10 cellular contexts compared by ENCODE assay signal in genomic region chr1:227428803-227429202, GRCh38.
A peak's percentile ranks its signal among the peaks of the same experiment; 100 is the strongest.
DNase-seq lines count a peak whose midpoint lies in the region; ATAC-seq and TF ChIP-seq lines count a peak whose summit lies in the region.
"Had no signal": no experiment of that assay in that cellular context is flagged by ENCODE, and none has a peak within 500 bp of the region (broad histone marks: within the 10 kb centered on the region; RNA-seq: fewer than 3 reads in every experiment).

No MANE protein-coding gene starts in this region.

- H3K23ac ChIP-seq in mesendoderm (ENCODE audit: low read length): no peak overlapping the region

- no peak overlapping the region for H2BK5ac ChIP-seq in mesendoderm (ENCODE audit: low read length)

- H3K27ac ChIP-seq in SK-N-SH (ENCODE audit: low read depth in 2 of 2, low read length in 1 of 2): no peak overlapping the region
- H3K27ac ChIP-seq in mesendoderm (ENCODE audit: low read depth, low read length): no peak overlapping the region
- H3K27ac ChIP-seq in vagina: peak overlapping the region; percentile 8

- peaks cover 11 to 14% of the 10 kb centered on the region in 2 donors for H3K27me3 Mint-ChIP-seq in natural killer cell treated with Interleukin-12 subunit alpha and Interleukin-12 subunit beta and Interleukin-15 and Interleukin-18, amount 100 ng/mL, for 72 hours

- intact Hi-C loops in vagina (cut with DNase I): no loop called here

- H3K79me1 ChIP-seq in mesendoderm (ENCODE audit: low read length): no peaks in the 10 kb centered on the region

- ATAC-seq in SK-N-SH treated with all-trans-retinoic acid at 6 μM for 48 hours (peak; percentile 45), HG02885 (IDR thresholded peaks at IDR 0.05; ENCODE audit: poor library complexity, unreplicated experiment) (no peak)
- ATAC-seq in natural killer cell treated with Interleukin-12 subunit alpha and Interleukin-12 subunit beta and Interleukin-15 and Interleukin-18, amount 100 ng/mL, for 72 hours: no peak
- ATAC-seq: naive thymus-derived CD8-positive, alpha-beta T cell had no signal

- no peaks in the 10 kb centered on the region for H3K27me3 ChIP-seq in SK-N-SH (ENCODE audit: insufficient read depth)
- H3K27me3 ChIP-seq in mesendoderm (ENCODE audit: insufficient read depth, low read length, poor library complexity): no peaks in the 10 kb centered on the region
- no peaks in the 10 kb centered on the region for H3K27me3 ChIP-seq in vagina

- no peak overlapping the region for H4K5ac ChIP-seq in mesendoderm (ENCODE audit: low read length)

- H3K9me2 ChIP-seq in SK-N-SH: no peaks in the 10 kb centered on the region

- POLR2A ChIA-PET in SK-N-SH (lab: Yijun Ruan, JAX): no interaction called here

- H3K4me1 Mint-ChIP-seq in natural killer cell treated with Interleukin-12 subunit alpha and Interleukin-12 subunit beta and Interleukin-15 and Interleukin-18, amount 100 ng/mL, for 72 hours (ENCODE audit: low read depth in 2 of 2): no peaks in the 10 kb centered on the region
- H3K4me1 Mint-ChIP-seq: naive thymus-derived CD8-positive, alpha-beta T cell had no signal

- no peaks in the 10 kb centered on the region for H3K9me3 ChIP-seq in SK-N-SH
- H3K9me3 ChIP-seq in vagina: no peaks in the 10 kb centered on the region

- H2AK5ac ChIP-seq in mesendoderm (ENCODE audit: low read length): no peak overlapping the region

- no peak overlapping the region for H2BK15ac ChIP-seq in mesendoderm (replicated peaks; ENCODE audit: low read depth)

- no peak for TF ChIP-seq RAD21 in SK-N-SH (IDR thresholded peaks at IDR 0.05; ENCODE audit: low read length)

- no peaks in the 10 kb centered on the region for H3K36me3 Mint-ChIP-seq in natural killer cell treated with Interleukin-12 subunit alpha and Interleukin-12 subunit beta and Interleukin-15 and Interleukin-18, amount 100 ng/mL, for 72 hours
- H3K36me3 Mint-ChIP-seq: naive thymus-derived CD8-positive, alpha-beta T cell had no signal

- WGBS in SK-N-SH (ENCODE audit: low lambda C conversion rate): 69% methylated on average over 4 of the region's 4 CpGs
- WGBS in mesendoderm (ENCODE audit: extremely low coverage, insufficient coverage, low lambda C conversion rate): no CpG with 5 or more reads among the region's 4 CpGs

- H3K4me3 Mint-ChIP-seq in natural killer cell treated with Interleukin-12 subunit alpha and Interleukin-12 subunit beta and Interleukin-15 and Interleukin-18, amount 100 ng/mL, for 72 hours: no peak overlapping the region
- H3K4me3 Mint-ChIP-seq: naive thymus-derived CD8-positive, alpha-beta T cell had no signal

- no peak for TF ChIP-seq POLR2A in vagina (IDR thresholded peaks at IDR 0.05)

- no peak overlapping the region for H3K27ac Mint-ChIP-seq in natural killer cell treated with Interleukin-12 subunit alpha and Interleukin-12 subunit beta and Interleukin-15 and Interleukin-18, amount 100 ng/mL, for 72 hours

- no peak overlapping the region for H4K8ac ChIP-seq in mesendoderm (ENCODE audit: low read depth, low read length)

- H3K56ac ChIP-seq in mesendoderm (ENCODE audit: low read length): peak overlapping the region; percentile 26

- H3K4me3 ChIP-seq in SK-N-SH (ENCODE audit: low read depth in 2 of 2, low read length in 1 of 2) (no peak overlapping the region), choroid plexus epithelial cell (ENCODE audit: low read depth, low read length) (no peak overlapping the region), mesendoderm (ENCODE audit: low read length) (no peak overlapping the region), vagina (no peak overlapping the region)

- H3K4me1 ChIP-seq in SK-N-SH (ENCODE audit: control insufficient read depth in 1 of 2, insufficient read depth in 2 of 2, low read depth in 1 of 2, low read length in 1 of 2): peaks cover 10 to 14% of the 10 kb centered on the region in 2 experiments; a peak in 2 of 4 replicates
- H3K4me1 ChIP-seq in mesendoderm (ENCODE audit: control insufficient read depth, low read depth, low read length): no peaks in the 10 kb centered on the region
- H3K4me1 ChIP-seq in vagina: peaks cover 12% of the 10 kb centered on the region

- CTCF ChIA-PET in SK-N-SH (lab: Yijun Ruan, JAX): interaction anchor here (0.8 to 1.3 kb wide), 3 partner anchors 10 to 803 kb away, joined by 3 to 5 read pairs (median 4); no protein-coding TSS in a partner anchor

- H3K79me2 ChIP-seq in SK-N-SH (ENCODE audit: insufficient read depth) (no peaks in the 10 kb centered on the region), mesendoderm (ENCODE audit: control insufficient read depth, insufficient read depth, low read length) (no peaks in the 10 kb centered on the region)

- peak overlapping the region; percentile 29 for H2BK120ac ChIP-seq in mesendoderm (ENCODE audit: low read depth, low read length)

- H3K9me3 Mint-ChIP-seq in natural killer cell treated with Interleukin-12 subunit alpha and Interleukin-12 subunit beta and Interleukin-15 and Interleukin-18, amount 100 ng/mL, for 72 hours: no peaks in the 10 kb centered on the region
- H3K9me3 Mint-ChIP-seq: naive thymus-derived CD8-positive, alpha-beta T cell had no signal

- TF ChIP-seq CTCF in SK-N-SH (IDR thresholded peaks at IDR 0.05) (no peak), choroid plexus epithelial cell (conservative IDR thresholded peaks at IDR 0.05; ENCODE audit: low read depth, low read length) (no peak), vagina (IDR thresholded peaks at IDR 0.05) (no peak)

- H3K9ac ChIP-seq in SK-N-SH (no peak overlapping the region), mesendoderm (ENCODE audit: low read length) (no peak overlapping the region)

- TF ChIP-seq EP300 in SK-N-SH (IDR thresholded peaks at IDR 0.05; ENCODE audit: borderline replicate concordance in 1 of 2, low read depth in 1 of 2, low read length in 1 of 2): no peak

- no peak overlapping the region for H3K4ac ChIP-seq in mesendoderm (ENCODE audit: low read depth, low read length)

- H3K18ac ChIP-seq in mesendoderm (ENCODE audit: low read length): no peak overlapping the region

- H3K4me2 ChIP-seq in SK-N-SH (no peak overlapping the region), mesendoderm (ENCODE audit: low read length) (no peak overlapping the region)

- H2AFZ ChIP-seq in SK-N-SH (ENCODE audit: low read depth): no peak overlapping the region

- H3F3A ChIP-seq in SK-N-SH (replicated peaks; ENCODE audit: insufficient read depth): no peaks in the 10 kb centered on the region

- H4K20me1 ChIP-seq in SK-N-SH (ENCODE audit: insufficient read depth): no peaks in the 10 kb centered on the region

- H3K36me3 ChIP-seq in SK-N-SH (replicated peaks in 1 of 2; ENCODE audit: control insufficient read depth in 1 of 2, insufficient read depth in 2 of 2, low read length in 1 of 2): no peaks in the 10 kb centered on the region
- H3K36me3 ChIP-seq in mesendoderm (ENCODE audit: control insufficient read depth, insufficient read depth, low read length): no peaks in the 10 kb centered on the region
- no peaks in the 10 kb centered on the region for H3K36me3 ChIP-seq in vagina

- DNase-seq in SK-N-SH: no peak
- DNase-seq in choroid plexus epithelial cell (ENCODE audit: low read depth): peak; percentile 87
- no peak for DNase-seq in mesendoderm
- no peak for DNase-seq in vagina (ENCODE audit: extremely low spot score in 2 of 2)
- DNase-seq in NCI-H1417 treated with DMSO at 0.1 percent for 48 hours (lab: John Stamatoyannopoulos, UW): no peak
- DNase-seq in natural killer cell treated with Interleukin-12 subunit alpha and Interleukin-12 subunit beta and Interleukin-15 and Interleukin-18, amount 100 ng/mL, for 72 hours (ENCODE audit: low spot score): no peak
- DNase-seq: activated CD8-positive, alpha-beta memory T cell treated with anti-CD3 and anti-CD28 coated beads, Interleukin-2, amount 50 U/mL, for 4 hours; naive thymus-derived CD8-positive, alpha-beta T cell had no signal

TF ChIP-seq in SK-N-SH treated with all-trans-retinoic acid at 6 μM for 48 hours, 23 proteins besides CTCF, POLR2A, EP300 and RAD21:
- TF ChIP-seq CSDC2 (CRISPR knock-in tag; IDR thresholded peaks at IDR 0.05) (no peak), TOX (CRISPR knock-in tag; IDR thresholded peaks at IDR 0.05; ENCODE audit: borderline replicate concordance) (peak; percentile 4; the same call in 1 of the 2 replicates)

TF ChIP-seq in SK-N-SH, 30 proteins besides CTCF, POLR2A, EP300 and RAD21 (continues in another document):
- TF ChIP-seq, protein P1, sequence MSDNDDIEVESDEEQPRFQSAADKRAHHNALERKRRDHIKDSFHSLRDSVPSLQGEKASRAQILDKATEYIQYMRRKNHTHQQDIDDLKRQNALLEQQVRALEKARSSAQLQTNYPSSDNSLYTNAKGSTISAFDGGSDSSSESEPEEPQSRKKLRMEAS (IDR thresholded peaks at IDR 0.05; ENCODE audit: low read depth): no peak
- TF ChIP-seq TEAD4 (IDR thresholded peaks at IDR 0.05; ENCODE audit: borderline replicate concordance, insufficient read depth) (no peak), FOSL2 (IDR thresholded peaks at IDR 0.05; ENCODE audit: borderline replicate concordance, low read depth) (no peak), TAF1 (IDR thresholded peaks at IDR 0.05; ENCODE audit: borderline replicate concordance, low read depth, low read length) (no peak), CHD2 (IDR thresholded peaks at IDR 0.05; ENCODE audit: low read length, partially characterized antibody) (no peak), NRF1 (IDR thresholded peaks at IDR 0.05; ENCODE audit: low read depth, low read length) (no peak), JUND (IDR thresholded peaks at IDR 0.05) (no peak), ELF1 (IDR thresholded peaks at IDR 0.05) (no peak), TCF12 (IDR thresholded peaks at IDR 0.05) (no peak), RCOR1 (IDR thresholded peaks at IDR 0.05; ENCODE audit: low read length) (no peak), MXI1 (IDR thresholded peaks at IDR 0.05; ENCODE audit: low read depth, low read length) (no peak), NFIC (IDR thresholded peaks at IDR 0.05; ENCODE audit: borderline replicate concordance) (no peak; the same call in 1 of the 2 replicates), RXRA (IDR thresholded peaks at IDR 0.05; ENCODE audit: borderline replicate concordance, low read depth) (no peak), MEF2A (IDR thresholded peaks at IDR 0.05; ENCODE audit: borderline replicate concordance, low read depth) (no peak)
- TF ChIP-seq, protein P2, sequence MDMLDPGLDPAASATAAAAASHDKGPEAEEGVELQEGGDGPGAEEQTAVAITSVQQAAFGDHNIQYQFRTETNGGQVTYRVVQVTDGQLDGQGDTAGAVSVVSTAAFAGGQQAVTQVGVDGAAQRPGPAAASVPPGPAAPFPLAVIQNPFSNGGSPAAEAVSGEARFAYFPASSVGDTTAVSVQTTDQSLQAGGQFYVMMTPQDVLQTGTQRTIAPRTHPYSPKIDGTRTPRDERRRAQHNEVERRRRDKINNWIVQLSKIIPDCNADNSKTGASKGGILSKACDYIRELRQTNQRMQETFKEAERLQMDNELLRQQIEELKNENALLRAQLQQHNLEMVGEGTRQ (IDR thresholded peaks at IDR 0.05; ENCODE audit: borderline replicate concordance, low read depth, low read length): no peak
